In genomic region chr17:81842725-81843504, GRCh38 we compare ENCODE assay signal across 1 cellular context.
TF ChIP-seq lines count a peak whose summit lies in the region.

No MANE protein-coding gene starts in this region.

TF ChIP-seq in HepG2, 621 proteins besides CTCF, POLR2A, EP300 and RAD21 (continued from another document and continues in another):
- TF ChIP-seq ZBED4 (CRISPR knock-in tag; IDR thresholded peaks at IDR 0.05; ENCODE audit: borderline replicate concordance) = no peak
- no peak for TF ChIP-seq LRRFIP1 (CRISPR knock-in tag; conservative IDR thresholded peaks at IDR 0.05)
- no peak for TF ChIP-seq MBNL3 (CRISPR knock-in tag; conservative IDR thresholded peaks at IDR 0.05)
- no peak for TF ChIP-seq ZNF513 (CRISPR knock-in tag; conservative IDR thresholded peaks at IDR 0.05)
- TF ChIP-seq CREB3 (CRISPR knock-in tag; IDR thresholded peaks at IDR 0.05) = no peak
- no peak for TF ChIP-seq TIGD3 (CRISPR knock-in tag; IDR thresholded peaks at IDR 0.05; ENCODE audit: borderline replicate concordance)
- TF ChIP-seq MTF2 (CRISPR knock-in tag; IDR thresholded peaks at IDR 0.05; ENCODE audit: borderline replicate concordance) = no peak
- TF ChIP-seq ZNF691 (CRISPR knock-in tag; IDR thresholded peaks at IDR 0.05; ENCODE audit: borderline replicate concordance, low read depth) = no peak
- TF ChIP-seq ZKSCAN8 (CRISPR knock-in tag; IDR thresholded peaks at IDR 0.05; ENCODE audit: borderline replicate concordance) = 0 out of 2 replicates have a peak, but pooled peaks have one; percentile 31
- no peak for TF ChIP-seq TRIM22 (IDR thresholded peaks at IDR 0.05)
- TF ChIP-seq WIZ (CRISPR knock-in tag; IDR thresholded peaks at IDR 0.05) = no peak
- no peak for TF ChIP-seq CCAR2 (optimal IDR thresholded peaks at IDR 0.05; ENCODE audit: low read depth, low read length)
- no peak for TF ChIP-seq ZBTB43 (CRISPR knock-in tag; conservative IDR thresholded peaks at IDR 0.05)
- TF ChIP-seq ZFP37 (CRISPR knock-in tag; IDR thresholded peaks at IDR 0.05; ENCODE audit: borderline replicate concordance) = no peak
- TF ChIP-seq ZNF710 (CRISPR knock-in tag; IDR thresholded peaks at IDR 0.05; ENCODE audit: borderline replicate concordance) = no peak
- TF ChIP-seq AKAP8 (CRISPR knock-in tag; IDR thresholded peaks at IDR 0.05) = peak; percentile 70; the same call in 1 of the 2 replicates
- TF ChIP-seq MTERF4 (CRISPR knock-in tag; IDR thresholded peaks at IDR 0.05) = 0 out of 2 replicates have a peak, but pooled peaks have one; percentile 27
- TF ChIP-seq ZSCAN29 (CRISPR knock-in tag; conservative IDR thresholded peaks at IDR 0.05) = no peak
- no peak for TF ChIP-seq RFX5 (IDR thresholded peaks at IDR 0.05; ENCODE audit: low read depth, low read length)
- no peak for TF ChIP-seq RERE (CRISPR knock-in tag; IDR thresholded peaks at IDR 0.05; ENCODE audit: low read depth)
- TF ChIP-seq ZNF724P (CRISPR knock-in tag; IDR thresholded peaks at IDR 0.05; ENCODE audit: borderline replicate concordance) = no peak
- 0 out of 2 replicates have a peak, but pooled peaks have one; percentile 66 for TF ChIP-seq FIP1L1 (IDR thresholded peaks at IDR 0.05; ENCODE audit: borderline replicate concordance, insufficient read depth, low read depth, low read length)
- no peak for TF ChIP-seq GZF1 (CRISPR knock-in tag; IDR thresholded peaks at IDR 0.05)
- TF ChIP-seq ZNF44 (CRISPR knock-in tag; IDR thresholded peaks at IDR 0.05) = no peak
- TF ChIP-seq ZNF232 (CRISPR knock-in tag; IDR thresholded peaks at IDR 0.05; ENCODE audit: borderline replicate concordance) = no peak
- TF ChIP-seq PBX3 (CRISPR knock-in tag; IDR thresholded peaks at IDR 0.05; ENCODE audit: borderline replicate concordance) = no peak
- no peak for TF ChIP-seq HMG20A (CRISPR knock-in tag; IDR thresholded peaks at IDR 0.05; ENCODE audit: borderline replicate concordance)
- TF ChIP-seq KLF6 (CRISPR knock-in tag; IDR thresholded peaks at IDR 0.05) = no peak
- TF ChIP-seq ZNF616 (CRISPR knock-in tag; IDR thresholded peaks at IDR 0.05; ENCODE audit: low read depth) = no peak
